Comparison of ENCODE assay signal across 13 cellular contexts in genomic region chr17:45288825-45289224, GRCh38. TPM values are rescaled to one million over a fixed set of nuclear protein-coding genes. Genes with fewer than 3 reads are reported as not detected.
DNase-seq lines count a peak whose midpoint lies in the region; ATAC-seq, FAIRE-seq and TF ChIP-seq lines count a peak whose summit lies in the region.
"Had no signal": no experiment of that assay in that cellular context is flagged by ENCODE, and none has a peak within 500 bp of the region (broad histone marks: within the 10 kb centered on the region; RNA-seq: fewer than 3 reads in every experiment).

No MANE protein-coding gene starts in this region.

- H3K4me2 ChIP-seq in astrocyte (ENCODE audit: low read length), result no peak overlapping the region

- H3K36me3 Mint-ChIP-seq in activated T-cell treated with anti-CD3 and anti-CD28 coated beads, Interleukin-2, amount 50 U/mL, for 24 hours (ENCODE audit: low read depth), result peaks cover 99% of the 10 kb centered on the region
- peaks cover 36% of the 10 kb centered on the region for H3K36me3 Mint-ChIP-seq in astrocyte (ENCODE audit: low read depth, unreplicated experiment)

- peaks cover 65% of the 10 kb centered on the region for H3K79me2 ChIP-seq in astrocyte (ENCODE audit: insufficient read depth, low read length)

- no peaks in the 10 kb centered on the region for H3K27me3 Mint-ChIP-seq in activated T-cell treated with anti-CD3 and anti-CD28 coated beads, Interleukin-2, amount 50 U/mL, for 24 hours
- no peaks in the 10 kb centered on the region for H3K27me3 Mint-ChIP-seq in astrocyte (ENCODE audit: low read depth, unreplicated experiment)

- intact Hi-C loops in left lung (cut with DNase I) (no loop called here), stomach (cut with DNase I; ENCODE audit: low total_unique reads) (no loop called here)

- H3K27ac Mint-ChIP-seq in activated T-cell treated with anti-CD3 and anti-CD28 coated beads, Interleukin-2, amount 50 U/mL, for 24 hours, result peak overlapping the region; percentile 72
- H3K27ac Mint-ChIP-seq in astrocyte (ENCODE audit: unreplicated experiment), result peak overlapping the region; percentile 66

- H3K27me3 ChIP-seq in astrocyte (ENCODE audit: insufficient read depth, low read length) (no peaks in the 10 kb centered on the region), left lung (no peaks in the 10 kb centered on the region), stomach (no peaks in the 10 kb centered on the region)
- H3K27me3 ChIP-seq: tibial nerve had no signal

- ATAC-seq in left lung (peak; percentile 50), HG03378 (IDR thresholded peaks at IDR 0.05; ENCODE audit: unreplicated experiment) (no peak), HG02610 (IDR thresholded peaks at IDR 0.05; ENCODE audit: unreplicated experiment) (no peak)

- H4K20me1 ChIP-seq in astrocyte (ENCODE audit: insufficient read depth, low read length), result peaks cover 77% of the 10 kb centered on the region

- no peak overlapping the region for H2AFZ ChIP-seq in astrocyte (ENCODE audit: low read depth, low read length)

- peaks cover 14% of the 10 kb centered on the region for H3K4me1 ChIP-seq in astrocyte (ENCODE audit: insufficient read depth, low read length)
- peaks cover 31 to 50% of the 10 kb centered on the region in 2 donors for H3K4me1 ChIP-seq in left lung
- peaks cover 66 to 93% (median 82%) of the 10 kb centered on the region in 4 donors for H3K4me1 ChIP-seq in stomach

- no peak for DNase-seq in activated T-cell treated with anti-CD3 and anti-CD28 coated beads, Interleukin-2, amount 50 U/mL, for 24 hours
- no peak for DNase-seq in activated T-cell treated with anti-CD3 and anti-CD28 coated beads, Interleukin-2, amount 50 U/mL, for 1 hour
- DNase-seq in astrocyte (ENCODE audit: low read depth), result peak; percentile 23
- DNase-seq in left lung, result peak in 1 of 2 donors; percentile 71
- peak; percentile 81 for DNase-seq in stomach
- DNase-seq in iPS-NIHi7 (ENCODE audit: extremely low spot score), result no peak
- DNase-seq: activated CD4-positive, CD25-positive, alpha-beta regulatory T cell treated with anti-CD3 and anti-CD28 coated beads, Interleukin-2, amount 50 U/mL, for 72 hours; NK-92 treated with Interleukin-12 subunit alpha and Interleukin-12 subunit beta, amount 100 ng/mL, for 24 hours had no signal

- H3K9me3 Mint-ChIP-seq in activated T-cell treated with anti-CD3 and anti-CD28 coated beads, Interleukin-2, amount 50 U/mL, for 24 hours, result no peaks in the 10 kb centered on the region
- H3K9me3 Mint-ChIP-seq in astrocyte (ENCODE audit: unreplicated experiment), result no peaks in the 10 kb centered on the region

- H3K36me3 ChIP-seq in astrocyte (ENCODE audit: insufficient read depth, low read length), result peaks cover 32% of the 10 kb centered on the region
- peaks cover 0 to 63% of the 10 kb centered on the region in 2 donors for H3K36me3 ChIP-seq in left lung
- peaks cover 44 to 65% (median 64%) of the 10 kb centered on the region in 4 donors for H3K36me3 ChIP-seq in stomach

- no peak for TF ChIP-seq POLR2A in stomach (IDR thresholded peaks at IDR 0.05)

- no peak overlapping the region for H3K9ac ChIP-seq in astrocyte (ENCODE audit: low read length)

- H3K9me3 ChIP-seq in astrocyte (ENCODE audit: insufficient read depth, low read depth, low read length) (peaks cover 2% of the 10 kb centered on the region), left lung (no peaks in the 10 kb centered on the region), stomach (no peaks in the 10 kb centered on the region)
- H3K9me3 ChIP-seq: tibial nerve had no signal

- H3K4me3 ChIP-seq in astrocyte (ENCODE audit: insufficient read depth, low read depth, low read length) (no peak overlapping the region), left lung (no peak overlapping the region), stomach (no peak overlapping the region)
- H3K4me3 ChIP-seq: coronary artery, tibial nerve had no signal

- TF ChIP-seq CTCF in astrocyte (IDR thresholded peaks at IDR 0.05; ENCODE audit: insufficient read depth, low read depth, low read length) (no peak), left lung (IDR thresholded peaks at IDR 0.05) (no peak), stomach (IDR thresholded peaks at IDR 0.05) (no peak)

- peaks cover 48% of the 10 kb centered on the region for H3K4me1 Mint-ChIP-seq in activated T-cell treated with anti-CD3 and anti-CD28 coated beads, Interleukin-2, amount 50 U/mL, for 24 hours (ENCODE audit: low read depth)
- H3K4me1 Mint-ChIP-seq in astrocyte (ENCODE audit: low read depth, unreplicated experiment), result peaks cover 30% of the 10 kb centered on the region

- no peak overlapping the region for H3K4me3 Mint-ChIP-seq in activated T-cell treated with anti-CD3 and anti-CD28 coated beads, Interleukin-2, amount 50 U/mL, for 24 hours
- no peak overlapping the region for H3K4me3 Mint-ChIP-seq in astrocyte (ENCODE audit: unreplicated experiment)

- FAIRE-seq in astrocyte (lab: Jason Lieb, UNC), result no peak

- TF ChIP-seq EP300 in stomach (IDR thresholded peaks at IDR 0.05), result peak; percentile 92

- H3K27ac ChIP-seq in astrocyte (ENCODE audit: low read depth, low read length), result no peak overlapping the region
- H3K27ac ChIP-seq in left lung, result peak overlapping the region in 1 of 2 donors; percentile 44
- H3K27ac ChIP-seq in stomach, result peak overlapping the region; percentile 31 to 88 (median 85)
- H3K27ac ChIP-seq: coronary artery, tibial nerve had no signal

- 25 to 50% (median 41%) methylated on average over 10 of the region's 10 CpGs for WGBS in stomach, 5 donors

RNA-seq across cellular contexts. Expression of gene SPATA32, which starts 26.9 kb away (rescaled TPM):
- total RNA-seq in astrocyte, result not detected in 2 replicates
- total RNA-seq in left lung, result not detected
- total RNA-seq in stomach, result not detected
- polyA plus RNA-seq in stomach, result not detected
- total RNA-seq: liver, tibial nerve had no signal
- polyA plus RNA-seq: liver had no signal

RNA-seq across cellular contexts. Expression of gene MAP3K14, which starts 28.0 kb away (rescaled TPM):
- 10.8 and 11.0 TPM in 2 replicates for total RNA-seq in astrocyte
- 10 to 100 TPM; 11.3 to 13.1 TPM for total RNA-seq in left lung
- total RNA-seq in stomach, result 10 to 100 TPM in 2 of 5 donors, 1 to 10 TPM in 3; 1.2 to 17.7 (median 9.7) TPM
- polyA plus RNA-seq in stomach, result 10 to 100 TPM in 1 of 3 donors, 1 to 10 TPM in 2; 6.3 to 11.0 (median 6.4) TPM

Comparison
In these comparisons a context has a peak if more than half of its experiments do, and no peak if none do; other contexts are left out.
1. DNase-seq: peak in astrocyte (single experiment) and stomach (single experiment); none in activated T-cell treated with anti-CD3 and anti-CD28 coated beads, Interleukin-2, amount 50 U/mL, for 24 hours (single experiment), activated T-cell treated with anti-CD3 and anti-CD28 coated beads, Interleukin-2, amount 50 U/mL, for 1 hour (single experiment) and iPS-NIHi7 (single experiment).